ENCODE assay signal across 1 cellular context in the genomic region with DNA sequence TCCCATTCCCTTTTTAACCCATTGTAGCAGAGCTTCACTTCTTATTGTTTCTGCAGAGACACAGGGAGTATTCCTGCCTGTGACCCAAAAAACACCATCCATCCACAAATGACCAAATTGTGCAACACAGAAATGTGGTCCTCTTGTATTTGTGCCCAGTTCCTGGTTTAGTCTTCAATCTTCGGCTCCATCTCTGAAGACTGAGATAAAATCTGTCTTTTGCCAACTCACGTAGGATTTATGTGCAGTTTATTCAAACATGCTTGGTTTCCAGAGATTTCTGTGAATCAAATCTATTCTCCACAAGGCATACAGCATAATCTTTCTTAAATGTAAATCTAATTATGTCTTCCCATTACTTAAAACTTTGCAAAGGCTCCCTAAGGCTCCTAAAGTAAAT.
TF ChIP-seq lines count a peak whose summit lies in the region.

No MANE protein-coding gene starts in this region.

TF ChIP-seq in SK-N-SH, 30 proteins besides CTCF, POLR2A, EP300 and RAD21 (continued from another document):
- TF ChIP-seq, protein P1, sequence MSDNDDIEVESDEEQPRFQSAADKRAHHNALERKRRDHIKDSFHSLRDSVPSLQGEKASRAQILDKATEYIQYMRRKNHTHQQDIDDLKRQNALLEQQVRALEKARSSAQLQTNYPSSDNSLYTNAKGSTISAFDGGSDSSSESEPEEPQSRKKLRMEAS (IDR thresholded peaks at IDR 0.05; ENCODE audit: low read depth), result 0 out of 2 replicates have a peak, but pooled peaks have one; percentile 28
- TF ChIP-seq ELF1 (IDR thresholded peaks at IDR 0.05), result peak; percentile 43; the same call in 1 of the 2 replicates
- TF ChIP-seq MXI1 (IDR thresholded peaks at IDR 0.05; ENCODE audit: low read depth, low read length), result no peak
- TF ChIP-seq GABPA (IDR thresholded peaks at IDR 0.05; ENCODE audit: low read depth), result no peak
- TF ChIP-seq FOSL2 (IDR thresholded peaks at IDR 0.05; ENCODE audit: borderline replicate concordance, low read depth), result 0 out of 2 replicates have a peak, but pooled peaks have one; percentile 5
- TF ChIP-seq YY1 (IDR thresholded peaks at IDR 0.05; ENCODE audit: low read depth), result no peak
- TF ChIP-seq TCF12 (IDR thresholded peaks at IDR 0.05), result peak; percentile 63; the same call in 1 of the 2 replicates
- no peak for TF ChIP-seq GATA2 (CRISPR knock-in tag; IDR thresholded peaks at IDR 0.05)
- TF ChIP-seq, protein P2, sequence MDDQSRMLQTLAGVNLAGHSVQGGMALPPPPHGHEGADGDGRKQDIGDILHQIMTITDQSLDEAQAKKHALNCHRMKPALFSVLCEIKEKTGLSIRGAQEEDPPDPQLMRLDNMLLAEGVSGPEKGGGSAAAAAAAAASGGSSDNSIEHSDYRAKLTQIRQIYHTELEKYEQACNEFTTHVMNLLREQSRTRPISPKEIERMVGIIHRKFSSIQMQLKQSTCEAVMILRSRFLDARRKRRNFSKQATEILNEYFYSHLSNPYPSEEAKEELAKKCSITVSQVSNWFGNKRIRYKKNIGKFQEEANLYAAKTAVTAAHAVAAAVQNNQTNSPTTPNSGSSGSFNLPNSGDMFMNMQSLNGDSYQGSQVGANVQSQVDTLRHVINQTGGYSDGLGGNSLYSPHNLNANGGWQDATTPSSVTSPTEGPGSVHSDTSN (IDR thresholded peaks at IDR 0.05), result peak; percentile 79
- TF ChIP-seq, protein P3, sequence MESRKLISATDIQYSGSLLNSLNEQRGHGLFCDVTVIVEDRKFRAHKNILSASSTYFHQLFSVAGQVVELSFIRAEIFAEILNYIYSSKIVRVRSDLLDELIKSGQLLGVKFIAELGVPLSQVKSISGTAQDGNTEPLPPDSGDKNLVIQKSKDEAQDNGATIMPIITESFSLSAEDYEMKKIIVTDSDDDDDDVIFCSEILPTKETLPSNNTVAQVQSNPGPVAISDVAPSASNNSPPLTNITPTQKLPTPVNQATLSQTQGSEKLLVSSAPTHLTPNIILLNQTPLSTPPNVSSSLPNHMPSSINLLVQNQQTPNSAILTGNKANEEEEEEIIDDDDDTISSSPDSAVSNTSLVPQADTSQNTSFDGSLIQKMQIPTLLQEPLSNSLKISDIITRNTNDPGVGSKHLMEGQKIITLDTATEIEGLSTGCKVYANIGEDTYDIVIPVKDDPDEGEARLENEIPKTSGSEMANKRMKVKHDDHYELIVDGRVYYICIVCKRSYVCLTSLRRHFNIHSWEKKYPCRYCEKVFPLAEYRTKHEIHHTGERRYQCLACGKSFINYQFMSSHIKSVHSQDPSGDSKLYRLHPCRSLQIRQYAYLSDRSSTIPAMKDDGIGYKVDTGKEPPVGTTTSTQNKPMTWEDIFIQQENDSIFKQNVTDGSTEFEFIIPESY (IDR thresholded peaks at IDR 0.05; ENCODE audit: borderline replicate concordance, low read depth), result no peak
- no peak for TF ChIP-seq FOXJ3 (CRISPR knock-in tag; IDR thresholded peaks at IDR 0.05)
- TF ChIP-seq RXRA (IDR thresholded peaks at IDR 0.05; ENCODE audit: borderline replicate concordance, low read depth), result no peak
- TF ChIP-seq NFIC (IDR thresholded peaks at IDR 0.05; ENCODE audit: borderline replicate concordance), result peak; percentile 40; the same call in 1 of the 2 replicates
- no peak for TF ChIP-seq TEAD4 (IDR thresholded peaks at IDR 0.05; ENCODE audit: borderline replicate concordance, insufficient read depth)
- no peak for TF ChIP-seq MEF2A (IDR thresholded peaks at IDR 0.05; ENCODE audit: borderline replicate concordance, low read depth)
- TF ChIP-seq SMC3 (IDR thresholded peaks at IDR 0.05; ENCODE audit: low read depth, low read length), result no peak
- TF ChIP-seq, protein P4, sequence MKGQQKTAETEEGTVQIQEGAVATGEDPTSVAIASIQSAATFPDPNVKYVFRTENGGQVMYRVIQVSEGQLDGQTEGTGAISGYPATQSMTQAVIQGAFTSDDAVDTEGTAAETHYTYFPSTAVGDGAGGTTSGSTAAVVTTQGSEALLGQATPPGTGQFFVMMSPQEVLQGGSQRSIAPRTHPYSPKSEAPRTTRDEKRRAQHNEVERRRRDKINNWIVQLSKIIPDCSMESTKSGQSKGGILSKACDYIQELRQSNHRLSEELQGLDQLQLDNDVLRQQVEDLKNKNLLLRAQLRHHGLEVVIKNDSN (IDR thresholded peaks at IDR 0.05; ENCODE audit: borderline replicate concordance, low read depth), result no peak
- no peak for TF ChIP-seq POLR2AphosphoS5 (IDR thresholded peaks at IDR 0.05; ENCODE audit: low read depth, low read length)
- no peak for TF ChIP-seq TAF1 (IDR thresholded peaks at IDR 0.05; ENCODE audit: borderline replicate concordance, low read depth, low read length)
- TF ChIP-seq RFX5 (IDR thresholded peaks at IDR 0.05; ENCODE audit: low read length), result no peak
- no peak for TF ChIP-seq RCOR1 (IDR thresholded peaks at IDR 0.05; ENCODE audit: low read length)
TF ChIP-seq in SK-N-SH: peak in this region for 7.
